In the genomic region with DNA sequence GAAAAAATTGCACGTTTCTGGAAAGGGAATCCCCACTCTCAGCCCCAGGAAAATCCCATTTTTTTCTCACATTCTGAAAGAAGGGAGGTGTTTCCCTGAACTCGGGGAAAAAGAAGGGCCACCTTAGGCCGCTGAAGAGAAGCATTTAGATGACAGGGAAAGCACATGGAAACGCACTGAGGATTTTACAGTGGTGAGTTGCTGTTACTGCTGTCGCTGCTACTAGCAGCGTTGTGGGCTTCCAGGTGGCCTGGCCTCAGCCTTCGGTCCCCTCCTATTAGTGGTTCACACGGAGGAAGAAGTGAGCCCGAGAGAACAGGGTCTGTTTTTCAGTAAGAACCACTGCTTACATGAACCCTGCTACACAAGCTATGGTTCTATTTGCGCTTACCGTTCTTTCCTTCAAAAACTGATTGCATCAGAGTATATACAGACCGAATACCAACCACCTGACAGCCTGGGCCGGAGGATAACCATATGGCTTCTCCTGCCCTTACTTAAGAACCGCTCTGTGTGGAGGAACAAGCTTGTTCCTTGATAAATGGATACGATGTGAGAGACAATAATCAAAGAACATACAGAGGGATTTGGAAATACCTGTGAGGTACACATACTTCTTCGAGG, we compare ENCODE assay signal across 8 cellular contexts. TPM values are rescaled to one million over a fixed set of nuclear protein-coding genes. Genes with fewer than 3 reads are reported as not detected.
DNase-seq lines count a peak whose midpoint lies in the region; ATAC-seq and TF ChIP-seq lines count a peak whose summit lies in the region.

No MANE protein-coding gene starts in this region.

- H3K9me3 ChIP-seq in HUES48 (ENCODE audit: control insufficient read depth, insufficient read depth, low read length): no peaks in the 10 kb centered on the region
- H3K9me3 ChIP-seq in mesodermal cell (ENCODE audit: control insufficient read depth, low read length): no peaks in the 10 kb centered on the region
- H3K9me3 ChIP-seq in vagina: no peaks in the 10 kb centered on the region

- H3K27ac ChIP-seq in HUES48 (ENCODE audit: low read depth, low read length): peak overlapping the region; percentile 91
- peak overlapping the region; percentile 5 for H3K27ac ChIP-seq in cingulate gyrus (ENCODE audit: low read depth, low read length)
- peak overlapping the region; percentile 89 for H3K27ac ChIP-seq in mesodermal cell (ENCODE audit: low read depth, low read length, severe bottlenecking)
- H3K27ac ChIP-seq in vagina: peak overlapping the region; percentile 61

- no peaks in the 10 kb centered on the region for H3K27me3 ChIP-seq in HUES48 (ENCODE audit: control insufficient read depth, insufficient read depth, low read length)
- no peaks in the 10 kb centered on the region for H3K27me3 ChIP-seq in vagina

- 21 to 27% methylated on average over 9 to 13 of the region's 16 CpGs for WGBS in mesodermal cell (ENCODE audit: insufficient coverage in 2 of 2), 2 experiments

- TF ChIP-seq CTCF in vagina (IDR thresholded peaks at IDR 0.05): no peak

- no peak for ATAC-seq in HG02885 (IDR thresholded peaks at IDR 0.05; ENCODE audit: poor library complexity, unreplicated experiment)

- DNase-seq in COR-L47 (lab: John Stamatoyannopoulos, UW) (peak; percentile 76), vagina (ENCODE audit: extremely low spot score in 2 of 2) (no peak), retina (no peak), T-helper 9 cell (no peak)

- H3K36me3 ChIP-seq in HUES48 (ENCODE audit: control insufficient read depth, insufficient read depth, low read length) (no peaks in the 10 kb centered on the region), mesodermal cell (ENCODE audit: control insufficient read depth, insufficient read depth, low read length) (no peaks in the 10 kb centered on the region), vagina (no peaks in the 10 kb centered on the region)

- peak overlapping the region; percentile 95 for H3K4me3 ChIP-seq in HUES48 (ENCODE audit: low read depth, low read length)
- H3K4me3 ChIP-seq in mesodermal cell (ENCODE audit: extremely low read depth, insufficient read depth, low read length, poor library complexity, severe bottlenecking): peak overlapping the region; percentile 73
- H3K4me3 ChIP-seq in vagina: peak overlapping the region; percentile 48 to 50

- H3K9ac ChIP-seq in HUES48 (ENCODE audit: low read depth, low read length): peak overlapping the region; percentile 77

- TF ChIP-seq POLR2A in vagina (IDR thresholded peaks at IDR 0.05): no peak

- intact Hi-C loops in vagina (cut with DNase I): no loop called here

- H3K4me1 ChIP-seq in HUES48 (ENCODE audit: control insufficient read depth, insufficient read depth, low read length): peaks cover 45% of the 10 kb centered on the region
- no peaks in the 10 kb centered on the region for H3K4me1 ChIP-seq in mesodermal cell (ENCODE audit: control insufficient read depth, insufficient read depth, low read length, poor library complexity, severe bottlenecking)
- H3K4me1 ChIP-seq in vagina: peaks cover 8% of the 10 kb centered on the region

RNA-seq across cellular contexts. Expression of a gene that starts 1.0 kb away (rescaled TPM):
- 8.4 TPM for polyA plus RNA-seq in mesodermal cell (2013, experiment 1 of 2)
- 8.0 TPM for polyA plus RNA-seq in mesodermal cell (2013, experiment 2 of 2)
- 1.2 TPM for total RNA-seq in vagina

RNA-seq across cellular contexts. Expression of a gene that starts 42.6 kb away (rescaled TPM):
- 0.52 TPM for polyA plus RNA-seq in mesodermal cell (2013, experiment 1 of 2)
- 0.46 TPM for polyA plus RNA-seq in mesodermal cell (2013, experiment 2 of 2)
- 36.8 TPM for total RNA-seq in vagina

Comparison
In these comparisons a context has a peak if more than half of its experiments do, and no peak if none do; other contexts are left out.
1. H3K27ac ChIP-seq: peak in every context shown above with its lines; median percentile 91 in HUES48; 89 in mesodermal cell; 61 in vagina; 5 in cingulate gyrus.